In genomic region chr7:121269798-121270197, GRCh38 we compare ENCODE assay signal across 40 cellular contexts. TPM values are rescaled to one million over a fixed set of nuclear protein-coding genes. Genes with fewer than 3 reads are reported as not detected.
"Had no signal": no experiment of that assay in that cellular context is flagged by ENCODE, and none has a peak within 500 bp of the region (broad histone marks: within the 10 kb centered on the region; RNA-seq: fewer than 3 reads in every experiment).

No MANE protein-coding gene starts in this region.

- H3K9me3 Mint-ChIP-seq: activated naive CD4-positive, alpha-beta T cell treated with anti-CD3 and anti-CD28 coated beads for 36 hours; activated naive CD4-positive, alpha-beta T cell treated with anti-CD3 and anti-CD28 coated beads, Interleukin-2, amount 10 ng/mL, durations not matched to agents 7 days and 5 days; activated naive CD4-positive, alpha-beta T cell treated with anti-CD3 and anti-CD28 coated beads, Interleukin-2, amount 50 U/mL, for 24 hours; activated naive CD4-positive, alpha-beta T cell treated with anti-CD3 and anti-CD28 coated beads, Interleukin-2, amount 50 U/mL, for 72 hours; activated naive CD8-positive, alpha-beta T cell treated with anti-CD3 and anti-CD28 coated beads, Interleukin-2, amount 10 ng/mL, durations not matched to agents 7 days and 5 days; activated naive CD8-positive, alpha-beta T cell treated with anti-CD3 and anti-CD28 coated beads, Interleukin-2, amount 50 U/mL, for 24 hours; activated T-cell treated with anti-CD3 and anti-CD28 coated beads, Interleukin-2, amount 50 U/mL, for 4 hours; activated T-cell treated with anti-CD3 and anti-CD28 coated beads, Interleukin-2, amount 50 U/mL, for 72 hours; activated T-helper 1 cell treated with anti-CD3 and anti-CD28 coated beads, Interleukin-12 subunit alpha, Interleukin-12 subunit beta, Interleukin-2, Interleukin-4 antibody, amounts not matched to agents 30 ng/mL and 10 ng/mL and 1 ng/mL, durations not matched to agents 14 hours and 24 hours and 36 hours; activated T-helper 17 cell treated with anti-CD3 and anti-CD28 coated beads, Interleukin-2, amount 50 U/mL, for 72 hours; activated T-helper 2 cell treated with anti-CD3 and anti-CD28 coated beads, Interferon-gamma antibody, Interleukin-2, Interleukin-4, amounts not matched to agents 10 μg/mL and 5 μg/mL and 100 μg/mL, durations not matched to agents 14 hours and 24 hours and 36 hours; central memory CD8-positive, alpha-beta T cell had no signal

- H3K4me3 ChIP-seq: adrenal gland, ascending aorta, body of pancreas, breast epithelium, cardiac muscle cell had no signal

- H3K27ac Mint-ChIP-seq: activated naive CD4-positive, alpha-beta T cell treated with anti-CD3 and anti-CD28 coated beads for 36 hours; activated naive CD4-positive, alpha-beta T cell treated with anti-CD3 and anti-CD28 coated beads, Interleukin-2, amount 10 ng/mL, durations not matched to agents 7 days and 5 days; activated naive CD4-positive, alpha-beta T cell treated with anti-CD3 and anti-CD28 coated beads, Interleukin-2, amount 50 U/mL, for 24 hours; activated naive CD4-positive, alpha-beta T cell treated with anti-CD3 and anti-CD28 coated beads, Interleukin-2, amount 50 U/mL, for 72 hours; activated naive CD8-positive, alpha-beta T cell; activated naive CD8-positive, alpha-beta T cell treated with anti-CD3 and anti-CD28 coated beads for 36 hours; activated naive CD8-positive, alpha-beta T cell treated with anti-CD3 and anti-CD28 coated beads, Interleukin-2, amount 10 ng/mL, durations not matched to agents 7 days and 5 days; activated naive CD8-positive, alpha-beta T cell treated with anti-CD3 and anti-CD28 coated beads, Interleukin-2, amount 50 U/mL, for 24 hours; activated T-cell treated with anti-CD3 and anti-CD28 coated beads, Interleukin-2, amount 50 U/mL, for 72 hours; activated T-helper 1 cell treated with anti-CD3 and anti-CD28 coated beads, Interleukin-12 subunit alpha, Interleukin-12 subunit beta, Interleukin-2, Interleukin-4 antibody, amounts not matched to agents 30 ng/mL and 10 ng/mL and 1 ng/mL, durations not matched to agents 14 hours and 24 hours and 36 hours; activated T-helper 17 cell treated with anti-CD3 and anti-CD28 coated beads, Interleukin-2, amount 50 U/mL, for 72 hours; activated T-helper 2 cell treated with anti-CD3 and anti-CD28 coated beads, Interferon-gamma antibody, Interleukin-2, Interleukin-4, amounts not matched to agents 10 μg/mL and 5 μg/mL and 100 μg/mL, durations not matched to agents 14 hours and 24 hours and 36 hours; brain had no signal

- ATAC-seq: activated naive CD4-positive, alpha-beta T cell treated with anti-CD3 and anti-CD28 coated beads, Interleukin-2, amount 50 U/mL, for 72 hours; activated naive CD8-positive, alpha-beta T cell treated with anti-CD3 and anti-CD28 coated beads, Interleukin-2, amount 50 U/mL, for 24 hours; activated T-cell treated with anti-CD3 and anti-CD28 coated beads, Interleukin-2, amount 50 U/mL, for 4 hours; activated T-cell treated with anti-CD3 and anti-CD28 coated beads, Interleukin-2, amount 50 U/mL, for 72 hours; activated T-helper 17 cell treated with anti-CD3 and anti-CD28 coated beads, Interleukin-2, amount 50 U/mL, for 72 hours; body of pancreas had no signal

- H3K36me3 ChIP-seq: adrenal gland, brain microvascular endothelial cell, breast epithelium, cardiac muscle cell had no signal

- H3K27me3 Mint-ChIP-seq: activated naive CD4-positive, alpha-beta T cell treated with anti-CD3 and anti-CD28 coated beads, Interleukin-2, amount 10 ng/mL, durations not matched to agents 7 days and 5 days had no signal

- H3K4me1 Mint-ChIP-seq: activated naive CD4-positive, alpha-beta T cell treated with anti-CD3 and anti-CD28 coated beads, Interleukin-2, amount 10 ng/mL, durations not matched to agents 7 days and 5 days; activated naive CD4-positive, alpha-beta T cell treated with anti-CD3 and anti-CD28 coated beads, Interleukin-2, amount 50 U/mL, for 24 hours; activated naive CD8-positive, alpha-beta T cell treated with anti-CD3 and anti-CD28 coated beads, Interleukin-2, amount 10 ng/mL, durations not matched to agents 7 days and 5 days; activated T-helper 17 cell treated with anti-CD3 and anti-CD28 coated beads, Interleukin-2, amount 50 U/mL, for 72 hours; central memory CD8-positive, alpha-beta T cell had no signal

- H3K4me1 ChIP-seq: adrenal gland, ascending aorta, body of pancreas, breast epithelium had no signal

- H3K9me3 ChIP-seq: adrenal gland, ascending aorta, body of pancreas, breast epithelium had no signal

- DNase-seq: activated effector memory CD4-positive, alpha-beta T cell treated with anti-CD3 and anti-CD28 coated beads, Interleukin-2, amount 50 U/mL, for 16 hours; activated effector memory CD4-positive, alpha-beta T cell treated with Interleukin-2 at 50 U/mL for 16 hours; activated gamma-delta T cell; activated gamma-delta T cell treated with Interleukin-2 at 50 U/mL for 16 hours; activated naive CD4-positive, alpha-beta T cell; activated naive CD4-positive, alpha-beta T cell treated with anti-CD3 and anti-CD28 coated beads for 36 hours; activated naive CD4-positive, alpha-beta T cell treated with anti-CD3 and anti-CD28 coated beads, Interleukin-2, amount 10 ng/mL, durations not matched to agents 7 days and 5 days; activated naive CD4-positive, alpha-beta T cell treated with anti-CD3 and anti-CD28 coated beads, Interleukin-2, amount 50 U/mL, for 16 hours; activated naive CD4-positive, alpha-beta T cell treated with Interleukin-2 at 50 U/mL for 16 hours; activated naive CD8-positive, alpha-beta T cell treated with anti-CD3 and anti-CD28 coated beads for 36 hours; activated naive CD8-positive, alpha-beta T cell treated with anti-CD3 and anti-CD28 coated beads, Interleukin-2, amount 10 ng/mL, durations not matched to agents 7 days and 5 days; activated naive CD8-positive, alpha-beta T cell treated with anti-CD3 and anti-CD28 coated beads, Interleukin-2, amount 50 U/mL, for 24 hours; activated T-cell treated with anti-CD3 and anti-CD28 coated beads, Interleukin-2, amount 50 U/mL, for 4 hours; activated T-cell treated with anti-CD3 and anti-CD28 coated beads, Interleukin-2, amount 50 U/mL, for 48 hours; activated T-cell treated with anti-CD3 and anti-CD28 coated beads, Interleukin-2, amount 50 U/mL, for 72 hours; adrenal gland; amniotic stem cell; amygdala; anterior cingulate cortex; aorta; body of pancreas; brain microvascular endothelial cell; caudate nucleus; central memory CD4-positive, alpha-beta T cell; cerebellar nuclear complex had no signal

- H3K4me3 Mint-ChIP-seq: activated naive CD4-positive, alpha-beta T cell treated with anti-CD3 and anti-CD28 coated beads for 36 hours; activated naive CD4-positive, alpha-beta T cell treated with anti-CD3 and anti-CD28 coated beads, Interleukin-2, amount 10 ng/mL, durations not matched to agents 7 days and 5 days; activated naive CD4-positive, alpha-beta T cell treated with anti-CD3 and anti-CD28 coated beads, Interleukin-2, amount 50 U/mL, for 24 hours; activated naive CD8-positive, alpha-beta T cell; activated naive CD8-positive, alpha-beta T cell treated with anti-CD3 and anti-CD28 coated beads for 36 hours; activated naive CD8-positive, alpha-beta T cell treated with anti-CD3 and anti-CD28 coated beads, Interleukin-2, amount 10 ng/mL, durations not matched to agents 7 days and 5 days; activated naive CD8-positive, alpha-beta T cell treated with anti-CD3 and anti-CD28 coated beads, Interleukin-2, amount 50 U/mL, for 24 hours; activated T-cell treated with anti-CD3 and anti-CD28 coated beads, Interleukin-2, amount 50 U/mL, for 4 hours; activated T-cell treated with anti-CD3 and anti-CD28 coated beads, Interleukin-2, amount 50 U/mL, for 72 hours; activated T-helper 1 cell treated with anti-CD3 and anti-CD28 coated beads, Interleukin-12 subunit alpha, Interleukin-12 subunit beta, Interleukin-2, Interleukin-4 antibody, amounts not matched to agents 30 ng/mL and 10 ng/mL and 1 ng/mL, durations not matched to agents 14 hours and 24 hours and 36 hours; activated T-helper 17 cell treated with anti-CD3 and anti-CD28 coated beads, Interleukin-2, amount 50 U/mL, for 72 hours; brain; central memory CD8-positive, alpha-beta T cell had no signal

- H3K27ac ChIP-seq: adrenal gland, ascending aorta, body of pancreas, brain microvascular endothelial cell, breast epithelium, cardiac muscle cell had no signal

- H3K27me3 ChIP-seq: adrenal gland, ascending aorta, body of pancreas, brain microvascular endothelial cell, breast epithelium, cardiac muscle cell had no signal

- H3K36me3 Mint-ChIP-seq: activated naive CD4-positive, alpha-beta T cell treated with anti-CD3 and anti-CD28 coated beads, Interleukin-2, amount 10 ng/mL, durations not matched to agents 7 days and 5 days; activated naive CD4-positive, alpha-beta T cell treated with anti-CD3 and anti-CD28 coated beads, Interleukin-2, amount 50 U/mL, for 24 hours; activated naive CD4-positive, alpha-beta T cell treated with anti-CD3 and anti-CD28 coated beads, Interleukin-2, amount 50 U/mL, for 72 hours; activated naive CD8-positive, alpha-beta T cell; activated naive CD8-positive, alpha-beta T cell treated with anti-CD3 and anti-CD28 coated beads for 36 hours; activated naive CD8-positive, alpha-beta T cell treated with anti-CD3 and anti-CD28 coated beads, Interleukin-2, amount 10 ng/mL, durations not matched to agents 7 days and 5 days; brain had no signal

- FAIRE-seq: astrocyte, bronchial epithelial cell had no signal

RNA-seq across cellular contexts. Expression of gene WNT16, which starts 59.0 kb away (rescaled TPM):
- total RNA-seq: activated naive CD4-positive, alpha-beta T cell treated with anti-CD3 and anti-CD28 coated beads for 36 hours; activated naive CD4-positive, alpha-beta T cell treated with anti-CD3 and anti-CD28 coated beads, Interleukin-2, amount 50 U/mL, for 72 hours; activated naive CD8-positive, alpha-beta T cell treated with anti-CD3 and anti-CD28 coated beads for 36 hours; activated naive CD8-positive, alpha-beta T cell treated with anti-CD3 and anti-CD28 coated beads, Interleukin-2, amount 10 ng/mL, durations not matched to agents 7 days and 5 days; activated T-cell treated with anti-CD3 and anti-CD28 coated beads, Interleukin-2, amount 50 U/mL, for 72 hours; activated T-helper 1 cell treated with anti-CD3 and anti-CD28 coated beads, Interleukin-12 subunit alpha, Interleukin-12 subunit beta, Interleukin-2, Interleukin-4 antibody, amounts not matched to agents 30 ng/mL and 10 ng/mL and 1 ng/mL, durations not matched to agents 14 hours and 24 hours and 36 hours; activated T-helper 17 cell treated with anti-CD3 and anti-CD28 coated beads, Interleukin-2, amount 50 U/mL, for 72 hours; activated T-helper 2 cell treated with anti-CD3 and anti-CD28 coated beads, Interferon-gamma antibody, Interleukin-2, Interleukin-4, amounts not matched to agents 10 μg/mL and 5 μg/mL and 100 μg/mL, durations not matched to agents 14 hours and 24 hours and 36 hours; aorta; ascending aorta; body of pancreas; bronchial epithelial cell; cardiac muscle cell; chondrocyte had no signal
- polyA plus RNA-seq: adipose tissue, aorta, cardiac muscle cell had no signal
